In the genomic region with DNA sequence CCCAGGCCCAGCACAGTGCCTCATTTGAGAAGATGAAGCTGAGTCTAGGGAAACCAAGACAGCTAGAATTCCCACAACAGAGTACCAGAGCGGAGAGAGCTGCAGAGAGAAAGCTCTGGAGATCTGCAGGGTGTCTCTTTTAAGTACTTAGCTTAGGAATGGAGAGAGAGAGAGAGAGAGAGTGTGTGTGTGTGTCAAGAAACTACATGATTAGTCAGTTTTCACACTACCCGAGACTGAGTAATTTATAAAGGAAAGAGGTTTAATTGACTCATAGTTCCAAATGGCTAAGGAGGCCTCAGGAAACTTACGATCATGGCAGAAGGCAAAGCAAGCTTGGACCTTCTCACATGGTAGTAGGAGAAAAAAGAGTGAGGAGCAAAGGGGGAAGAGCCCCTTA, we compare ENCODE assay signal across 1 cellular context.
TF ChIP-seq lines count a peak whose summit lies in the region.

No MANE protein-coding gene starts in this region.

TF ChIP-seq in GM12878, 131 proteins besides CTCF, POLR2A, EP300 and RAD21 (continued from another document):
- TF ChIP-seq IRF4 (IDR thresholded peaks at IDR 0.05; ENCODE audit: low read depth, low read length) (no peak), EED (IDR thresholded peaks at IDR 0.05; ENCODE audit: low read depth) (no peak)
